In the genomic region with DNA sequence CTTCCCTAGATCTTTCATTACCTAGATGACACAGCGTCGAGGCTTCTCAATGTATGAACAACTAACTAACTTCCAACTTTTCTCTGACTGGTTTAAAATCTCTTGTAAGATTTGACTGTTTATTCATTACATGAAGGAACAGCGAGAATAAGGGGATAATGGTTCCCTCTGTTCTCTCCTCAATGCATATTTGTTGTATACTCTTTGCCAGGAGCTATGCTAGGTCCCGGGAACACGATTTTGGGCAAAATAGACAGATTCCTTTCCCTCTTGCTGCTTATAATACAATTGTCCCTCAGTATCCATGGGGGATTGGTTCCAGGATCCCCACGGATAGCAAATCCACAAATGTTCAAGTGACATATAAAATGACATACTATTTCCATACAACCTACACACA, we compare ENCODE assay signal across 33 cellular contexts.
"Had no signal": no experiment of that assay in that cellular context is flagged by ENCODE, and none has a peak within 500 bp of the region (broad histone marks: within the 10 kb centered on the region; RNA-seq: fewer than 3 reads in every experiment).

No MANE protein-coding gene starts in this region.

- H3K36me3 ChIP-seq: adrenal gland, brain microvascular endothelial cell, breast epithelium had no signal

- H3K27ac ChIP-seq: adrenal gland, body of pancreas, brain microvascular endothelial cell, breast epithelium, VCaP had no signal

- H3K4me1 ChIP-seq: adrenal gland, body of pancreas, breast epithelium had no signal

- FAIRE-seq: TTC549 had no signal

- DNase-seq: activated B cell treated with CpG ODN at 0.5 μM for 24 hours; activated CD4-positive, alpha-beta memory T cell treated with anti-CD3 and anti-CD28 coated beads for 36 hours; activated CD4-positive, alpha-beta T cell treated with anti-CD3 and anti-CD28 coated beads for 4 hours; activated CD4-positive, alpha-beta T cell treated with anti-CD3 and anti-CD28 coated beads, Interleukin-2, amount 10 ng/mL, durations not matched to agents 24 days and 14 days; activated CD4-positive, alpha-beta T cell treated with anti-CD3 and anti-CD28 coated beads, Interleukin-2, amount 50 U/mL, for 1 hour; activated CD4-positive, alpha-beta T cell treated with anti-CD3 and anti-CD28 coated beads, Interleukin-2, amount 50 U/mL, for 4 hours; activated CD4-positive, CD25-positive, alpha-beta regulatory T cell treated with anti-CD3 and anti-CD28 coated beads, Interleukin-2, amount 50 U/mL, for 72 hours; activated CD8-positive, alpha-beta memory T cell treated with anti-CD3 and anti-CD28 coated beads, Interleukin-2, amount 50 U/mL, for 4 hours; activated CD8-positive, alpha-beta T cell treated with anti-CD3 and anti-CD28 coated beads for 36 hours; activated effector memory CD4-positive, alpha-beta T cell treated with anti-CD3 and anti-CD28 coated beads, Interleukin-2, amount 50 U/mL, for 16 hours; activated gamma-delta T cell treated with Interleukin-2 at 50 U/mL for 16 hours; activated naive CD4-positive, alpha-beta T cell; activated naive CD4-positive, alpha-beta T cell treated with anti-CD3 and anti-CD28 coated beads for 36 hours; activated naive CD4-positive, alpha-beta T cell treated with anti-CD3 and anti-CD28 coated beads, Interleukin-2, amount 50 U/mL, for 16 hours; activated naive CD8-positive, alpha-beta T cell treated with anti-CD3 and anti-CD28 coated beads for 36 hours; activated T-cell treated with anti-CD3 and anti-CD28 coated beads for 4 hours; activated T-cell treated with anti-CD3 and anti-CD28 coated beads, Interleukin-2, amount 50 U/mL, for 1 hour; activated T-cell treated with anti-CD3 and anti-CD28 coated beads, Interleukin-2, amount 50 U/mL, for 4 hours; activated T-cell treated with anti-CD3 and anti-CD28 coated beads, Interleukin-2, amount 50 U/mL, for 72 hours; adrenal gland; amniotic stem cell; aorta; body of pancreas; brain microvascular endothelial cell; central memory CD4-positive, alpha-beta T cell; T-cell; T-helper 17 cell; T-helper 9 cell had no signal

- H3K9me3 ChIP-seq: adrenal gland, body of pancreas, breast epithelium had no signal

- H3K27me3 ChIP-seq: adrenal gland, body of pancreas, brain microvascular endothelial cell had no signal

- H3K4me3 ChIP-seq: adrenal gland, body of pancreas, breast epithelium had no signal

- ATAC-seq: activated CD8-positive, alpha-beta T cell treated with anti-CD3 and anti-CD28 coated beads for 36 hours; activated naive CD4-positive, alpha-beta T cell treated with anti-CD3 and anti-CD28 coated beads, Interleukin-2, amount 50 U/mL, for 72 hours; activated T-cell treated with anti-CD3 and anti-CD28 coated beads, Interleukin-2, amount 50 U/mL, for 4 hours; activated T-cell treated with anti-CD3 and anti-CD28 coated beads, Interleukin-2, amount 50 U/mL, for 72 hours; activated T-helper 17 cell treated with anti-CD3 and anti-CD28 coated beads, Interleukin-2, amount 50 U/mL, for 72 hours; body of pancreas; T-cell; T-helper 17 cell had no signal
